In the genomic region with DNA sequence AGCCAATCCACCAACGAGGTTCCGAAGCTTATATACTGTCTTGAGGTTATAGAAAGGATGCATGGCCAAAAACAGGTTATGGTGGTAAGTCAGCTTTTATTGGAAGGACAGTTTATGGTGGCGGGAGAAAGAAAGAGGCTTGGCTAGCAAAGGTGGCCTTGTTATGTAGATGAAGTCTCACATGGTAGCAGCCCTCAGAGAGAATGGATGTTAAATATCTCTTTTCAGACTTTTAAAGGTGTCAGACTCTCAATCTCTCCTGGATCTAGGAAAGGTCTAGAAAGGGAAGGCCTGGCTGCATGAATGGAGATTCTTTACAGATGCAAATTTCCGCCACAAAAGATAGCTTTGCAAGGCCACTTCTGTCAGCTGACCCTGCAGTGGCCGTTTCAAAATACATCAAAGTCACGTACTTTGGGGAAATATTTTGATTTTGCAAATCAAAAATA, we compare ENCODE assay signal across 16 cellular contexts.
A peak's percentile ranks its signal among the peaks of the same experiment; 100 is the strongest.
DNase-seq lines count a peak whose midpoint lies in the region; ATAC-seq and TF ChIP-seq lines count a peak whose summit lies in the region.
"Had no signal": no experiment of that assay in that cellular context is flagged by ENCODE, and none has a peak within 500 bp of the region (broad histone marks: within the 10 kb centered on the region; RNA-seq: fewer than 3 reads in every experiment).

No MANE protein-coding gene starts in this region.

- ATAC-seq in GM23338 (peak; percentile 89), gastrocnemius medialis (no peak)

- H4K5ac ChIP-seq in mesendoderm (ENCODE audit: low read length): no peak overlapping the region

- peak overlapping the region; percentile 94 for H3K18ac ChIP-seq in mesendoderm (ENCODE audit: low read length)

- H4K8ac ChIP-seq in mesendoderm (ENCODE audit: low read depth, low read length): peak overlapping the region; percentile 83

- WGBS in mesendoderm (ENCODE audit: extremely low coverage, insufficient coverage, low lambda C conversion rate): no CpG with 5 or more reads among the region's 6 CpGs

- H3K9me3 ChIP-seq in NT2/D1 (ENCODE audit: insufficient read depth, low read length): peaks cover 25% of the 10 kb centered on the region
- H3K9me3 ChIP-seq in gastrocnemius medialis: no peaks in the 10 kb centered on the region
- H3K9me3 ChIP-seq in MG63: no peaks in the 10 kb centered on the region
- H3K9me3 ChIP-seq: BLaER1, Caco-2 had no signal

- TF ChIP-seq CTCF in GM23338 (conservative IDR thresholded peaks at IDR 0.05; ENCODE audit: low read depth in 2 of 2) (no peak), gastrocnemius medialis (IDR thresholded peaks at IDR 0.05 in 4 of 5, conservative IDR thresholded peaks at IDR 0.05 in 1 of 5) (no peak), progenitor cell of endocrine pancreas (IDR thresholded peaks at IDR 0.05; ENCODE audit: unreplicated experiment) (no peak)

- H3K23ac ChIP-seq in mesendoderm (ENCODE audit: low read length): no peak overlapping the region

- no peak overlapping the region for H2BK15ac ChIP-seq in mesendoderm (replicated peaks; ENCODE audit: low read depth)

- in situ Hi-C loops in gastrocnemius medialis (cut with MboI; ENCODE audit: low sequenced_read_pairs in 4 of 4): no loop called here

- H3K4me1 ChIP-seq in GM23338 (ENCODE audit: insufficient read depth) (peaks cover 40% of the 10 kb centered on the region), NT2/D1 (ENCODE audit: insufficient read depth, insufficient read length) (peaks cover 15% of the 10 kb centered on the region), mesendoderm (ENCODE audit: control insufficient read depth, low read depth, low read length) (peaks cover 8% of the 10 kb centered on the region), gastrocnemius medialis (no peaks in the 10 kb centered on the region)
- H3K4me1 ChIP-seq: BLaER1, Caco-2 had no signal

- H2BK120ac ChIP-seq in mesendoderm (ENCODE audit: low read depth, low read length): peak overlapping the region; percentile 85

- H3K4me1 Mint-ChIP-seq in GM23338: peaks cover 66% of the 10 kb centered on the region
- peaks cover 6% of the 10 kb centered on the region for H3K4me1 Mint-ChIP-seq in progenitor cell of endocrine pancreas (ENCODE audit: low read depth)
- H3K4me1 Mint-ChIP-seq: CD8-positive, alpha-beta memory T cell had no signal

- peak; percentile 70 for DNase-seq in GM23338 (ENCODE audit: low spot score)
- peak; percentile 80 for DNase-seq in NT2/D1 (ENCODE audit: low read depth, low spot score)
- peak; percentile 83 for DNase-seq in iPS DF 19.7 (ENCODE audit: low read depth, low spot score)
- DNase-seq in mesendoderm: peak; percentile 79
- no peak for DNase-seq in gastrocnemius medialis
- no peak for DNase-seq in progenitor cell of endocrine pancreas (ENCODE audit: low spot score, unreplicated experiment)
- no peak for DNase-seq in MG63
- DNase-seq: 8988T; AML-193; Caco-2; CD8-positive, alpha-beta memory T cell; DND-41; H7; KG1 had no signal

- H3K27me3 Mint-ChIP-seq in GM23338 (ENCODE audit: insufficient read depth, low read depth, poor library complexity): peaks cover 15% of the 10 kb centered on the region
- peaks cover 13% of the 10 kb centered on the region for H3K27me3 Mint-ChIP-seq in progenitor cell of endocrine pancreas
- H3K27me3 Mint-ChIP-seq: IgD-negative memory B cell had no signal

- H3F3A ChIP-seq in GM23338 (replicated peaks; ENCODE audit: low read depth): peaks cover 16% of the 10 kb centered on the region

- peaks cover 17% of the 10 kb centered on the region for H3K9me2 ChIP-seq in GM23338 (ENCODE audit: insufficient read depth)

- H3K27ac Mint-ChIP-seq in GM23338 (peak overlapping the region; percentile 89), progenitor cell of endocrine pancreas (no peak overlapping the region)
- H3K27ac Mint-ChIP-seq: CD8-positive, alpha-beta memory T cell; IgD-negative memory B cell had no signal

- peak overlapping the region; percentile 56 for H3K9ac ChIP-seq in NT2/D1 (ENCODE audit: insufficient read length, low read depth)
- peak overlapping the region; percentile 35 for H3K9ac ChIP-seq in mesendoderm (ENCODE audit: low read length)
- H3K9ac ChIP-seq: BLaER1 had no signal

- no peaks in the 10 kb centered on the region for H3K79me2 ChIP-seq in GM23338 (replicated peaks; ENCODE audit: insufficient read depth)
- H3K79me2 ChIP-seq in mesendoderm (ENCODE audit: control insufficient read depth, insufficient read depth, low read length): no peaks in the 10 kb centered on the region

- H3K27me3 ChIP-seq in GM23338 (ENCODE audit: insufficient read depth) (no peaks in the 10 kb centered on the region), NT2/D1 (ENCODE audit: insufficient read depth, insufficient read length) (no peaks in the 10 kb centered on the region), mesendoderm (ENCODE audit: insufficient read depth, low read length, poor library complexity) (no peaks in the 10 kb centered on the region), gastrocnemius medialis (no peaks in the 10 kb centered on the region), MG63 (no peaks in the 10 kb centered on the region)
- H3K27me3 ChIP-seq: BLaER1 had no signal

- peaks cover 36% of the 10 kb centered on the region for H3K36me3 Mint-ChIP-seq in GM23338 (ENCODE audit: low read depth)
- H3K36me3 Mint-ChIP-seq in progenitor cell of endocrine pancreas (ENCODE audit: insufficient read depth): no peaks in the 10 kb centered on the region
- H3K36me3 Mint-ChIP-seq: CD8-positive, alpha-beta memory T cell had no signal

- H3K79me1 ChIP-seq in mesendoderm (ENCODE audit: low read length): no peaks in the 10 kb centered on the region

- H2AFZ ChIP-seq in GM23338: no peak overlapping the region

- TF ChIP-seq POLR2A in gastrocnemius medialis (IDR thresholded peaks at IDR 0.05): no peak

- peak overlapping the region; percentile 57 for H2AK5ac ChIP-seq in mesendoderm (ENCODE audit: low read length)

- intact Hi-C loops in gastrocnemius medialis (cut with DNase I; ENCODE audit: low total_unique reads): no loop called here

- peak overlapping the region; percentile 96 for H2BK5ac ChIP-seq in mesendoderm (ENCODE audit: low read length)

- no peak overlapping the region for H3K4ac ChIP-seq in mesendoderm (ENCODE audit: low read depth, low read length)

- H3K4me2 ChIP-seq in GM23338 (peak overlapping the region; percentile 26), mesendoderm (ENCODE audit: low read length) (no peak overlapping the region)
- H3K4me2 ChIP-seq: BLaER1 had no signal

- H3K4me3 Mint-ChIP-seq in GM23338: no peak overlapping the region
- no peak overlapping the region for H3K4me3 Mint-ChIP-seq in progenitor cell of endocrine pancreas (ENCODE audit: low read depth)
- H3K4me3 Mint-ChIP-seq: CD8-positive, alpha-beta memory T cell; IgD-negative memory B cell had no signal

- no peak overlapping the region for H3K4me3 ChIP-seq in GM23338
- no peak overlapping the region for H3K4me3 ChIP-seq in NT2/D1 (ENCODE audit: insufficient read length, low read depth)
- no peak overlapping the region for H3K4me3 ChIP-seq in mesendoderm (ENCODE audit: low read length)
- no peak overlapping the region for H3K4me3 ChIP-seq in gastrocnemius medialis
- H3K4me3 ChIP-seq in MG63: no peak overlapping the region
- H3K4me3 ChIP-seq: BLaER1 had no signal

- peak overlapping the region; percentile 59 for H3K56ac ChIP-seq in mesendoderm (ENCODE audit: low read length)

- H3K27ac ChIP-seq in GM23338 (ENCODE audit: low read depth) (peak overlapping the region; percentile 96), mesendoderm (ENCODE audit: low read depth, low read length) (peak overlapping the region; percentile 95), gastrocnemius medialis (no peak overlapping the region)
- H3K27ac ChIP-seq: BLaER1 had no signal

- H3K9me3 Mint-ChIP-seq in GM23338 (peaks cover 13% of the 10 kb centered on the region; the same call in 2 of the 3 replicates), progenitor cell of endocrine pancreas (ENCODE audit: low read depth) (peaks cover 7% of the 10 kb centered on the region)

- H3K36me3 ChIP-seq in GM23338 (ENCODE audit: insufficient read depth) (no peaks in the 10 kb centered on the region), NT2/D1 (ENCODE audit: insufficient read depth, insufficient read length, low read length) (no peaks in the 10 kb centered on the region), mesendoderm (ENCODE audit: control insufficient read depth, insufficient read depth, low read length) (no peaks in the 10 kb centered on the region), gastrocnemius medialis (no peaks in the 10 kb centered on the region), MG63 (no peaks in the 10 kb centered on the region)
- H3K36me3 ChIP-seq: BLaER1 had no signal

- H4K20me1 ChIP-seq in GM23338 (replicated peaks; ENCODE audit: insufficient read depth): no peaks in the 10 kb centered on the region
- H4K20me1 ChIP-seq: BLaER1 had no signal

TF ChIP-seq in GM23338, 12 proteins besides CTCF, POLR2A, EP300 and RAD21:
- TF ChIP-seq NANOG (IDR thresholded peaks at IDR 0.05; ENCODE audit: borderline replicate concordance) (peak; percentile 66), EZH2phosphoT487 (IDR thresholded peaks at IDR 0.05; ENCODE audit: unreplicated experiment) (no peak)

Comparison
In these comparisons a context has a peak if more than half of its experiments do, and no peak if none do; other contexts are left out.
1. DNase-seq: peak in GM23338 (single experiment), NT2/D1 (single experiment), iPS DF 19.7 (single experiment) and mesendoderm (single experiment); none in gastrocnemius medialis (0 of 2), progenitor cell of endocrine pancreas (single experiment) and MG63 (single experiment).
2. H3K27ac ChIP-seq: peak in GM23338 (single experiment) and mesendoderm (single experiment); none in gastrocnemius medialis (0 of 4).